Comparison of ENCODE assay signal across 1 cellular context in the genomic region with DNA sequence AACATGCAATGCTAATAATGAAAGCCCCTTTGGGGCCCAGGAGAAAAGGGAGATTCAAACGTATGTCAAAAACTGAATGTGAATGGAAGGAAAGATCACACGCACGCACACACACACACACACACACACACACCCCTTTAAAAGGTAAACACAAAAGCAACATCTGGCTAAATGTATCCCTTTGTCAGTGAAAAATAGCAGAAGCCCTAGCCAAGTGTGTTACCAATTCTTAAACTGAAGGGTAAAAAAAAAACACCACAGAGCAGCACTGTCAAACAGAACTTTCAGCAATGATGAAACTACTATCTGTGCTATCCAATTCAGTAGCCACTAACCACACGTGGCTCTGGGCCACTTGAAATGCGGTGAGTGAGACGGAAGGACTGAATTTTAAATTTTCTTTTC.
TF ChIP-seq lines count a peak whose summit lies in the region.

No MANE protein-coding gene starts in this region.

TF ChIP-seq in GM12878, 131 proteins besides CTCF, POLR2A, EP300 and RAD21 (continued from another document):
- TF ChIP-seq, protein P1, sequence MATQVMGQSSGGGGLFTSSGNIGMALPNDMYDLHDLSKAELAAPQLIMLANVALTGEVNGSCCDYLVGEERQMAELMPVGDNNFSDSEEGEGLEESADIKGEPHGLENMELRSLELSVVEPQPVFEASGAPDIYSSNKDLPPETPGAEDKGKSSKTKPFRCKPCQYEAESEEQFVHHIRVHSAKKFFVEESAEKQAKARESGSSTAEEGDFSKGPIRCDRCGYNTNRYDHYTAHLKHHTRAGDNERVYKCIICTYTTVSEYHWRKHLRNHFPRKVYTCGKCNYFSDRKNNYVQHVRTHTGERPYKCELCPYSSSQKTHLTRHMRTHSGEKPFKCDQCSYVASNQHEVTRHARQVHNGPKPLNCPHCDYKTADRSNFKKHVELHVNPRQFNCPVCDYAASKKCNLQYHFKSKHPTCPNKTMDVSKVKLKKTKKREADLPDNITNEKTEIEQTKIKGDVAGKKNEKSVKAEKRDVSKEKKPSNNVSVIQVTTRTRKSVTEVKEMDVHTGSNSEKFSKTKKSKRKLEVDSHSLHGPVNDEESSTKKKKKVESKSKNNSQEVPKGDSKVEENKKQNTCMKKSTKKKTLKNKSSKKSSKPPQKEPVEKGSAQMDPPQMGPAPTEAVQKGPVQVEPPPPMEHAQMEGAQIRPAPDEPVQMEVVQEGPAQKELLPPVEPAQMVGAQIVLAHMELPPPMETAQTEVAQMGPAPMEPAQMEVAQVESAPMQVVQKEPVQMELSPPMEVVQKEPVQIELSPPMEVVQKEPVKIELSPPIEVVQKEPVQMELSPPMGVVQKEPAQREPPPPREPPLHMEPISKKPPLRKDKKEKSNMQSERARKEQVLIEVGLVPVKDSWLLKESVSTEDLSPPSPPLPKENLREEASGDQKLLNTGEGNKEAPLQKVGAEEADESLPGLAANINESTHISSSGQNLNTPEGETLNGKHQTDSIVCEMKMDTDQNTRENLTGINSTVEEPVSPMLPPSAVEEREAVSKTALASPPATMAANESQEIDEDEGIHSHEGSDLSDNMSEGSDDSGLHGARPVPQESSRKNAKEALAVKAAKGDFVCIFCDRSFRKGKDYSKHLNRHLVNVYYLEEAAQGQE (IDR thresholded peaks at IDR 0.05; ENCODE audit: low read depth, low read length) = no peak
- TF ChIP-seq ATF7 (IDR thresholded peaks at IDR 0.05; ENCODE audit: low read depth) = peak; percentile 80
- TF ChIP-seq, protein P2, sequence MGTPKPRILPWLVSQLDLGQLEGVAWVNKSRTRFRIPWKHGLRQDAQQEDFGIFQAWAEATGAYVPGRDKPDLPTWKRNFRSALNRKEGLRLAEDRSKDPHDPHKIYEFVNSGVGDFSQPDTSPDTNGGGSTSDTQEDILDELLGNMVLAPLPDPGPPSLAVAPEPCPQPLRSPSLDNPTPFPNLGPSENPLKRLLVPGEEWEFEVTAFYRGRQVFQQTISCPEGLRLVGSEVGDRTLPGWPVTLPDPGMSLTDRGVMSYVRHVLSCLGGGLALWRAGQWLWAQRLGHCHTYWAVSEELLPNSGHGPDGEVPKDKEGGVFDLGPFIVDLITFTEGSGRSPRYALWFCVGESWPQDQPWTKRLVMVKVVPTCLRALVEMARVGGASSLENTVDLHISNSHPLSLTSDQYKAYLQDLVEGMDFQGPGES (IDR thresholded peaks at IDR 0.05) = no peak
- TF ChIP-seq GATAD2B (conservative IDR thresholded peaks at IDR 0.05; ENCODE audit: low read depth) = no peak
- TF ChIP-seq, protein P3, sequence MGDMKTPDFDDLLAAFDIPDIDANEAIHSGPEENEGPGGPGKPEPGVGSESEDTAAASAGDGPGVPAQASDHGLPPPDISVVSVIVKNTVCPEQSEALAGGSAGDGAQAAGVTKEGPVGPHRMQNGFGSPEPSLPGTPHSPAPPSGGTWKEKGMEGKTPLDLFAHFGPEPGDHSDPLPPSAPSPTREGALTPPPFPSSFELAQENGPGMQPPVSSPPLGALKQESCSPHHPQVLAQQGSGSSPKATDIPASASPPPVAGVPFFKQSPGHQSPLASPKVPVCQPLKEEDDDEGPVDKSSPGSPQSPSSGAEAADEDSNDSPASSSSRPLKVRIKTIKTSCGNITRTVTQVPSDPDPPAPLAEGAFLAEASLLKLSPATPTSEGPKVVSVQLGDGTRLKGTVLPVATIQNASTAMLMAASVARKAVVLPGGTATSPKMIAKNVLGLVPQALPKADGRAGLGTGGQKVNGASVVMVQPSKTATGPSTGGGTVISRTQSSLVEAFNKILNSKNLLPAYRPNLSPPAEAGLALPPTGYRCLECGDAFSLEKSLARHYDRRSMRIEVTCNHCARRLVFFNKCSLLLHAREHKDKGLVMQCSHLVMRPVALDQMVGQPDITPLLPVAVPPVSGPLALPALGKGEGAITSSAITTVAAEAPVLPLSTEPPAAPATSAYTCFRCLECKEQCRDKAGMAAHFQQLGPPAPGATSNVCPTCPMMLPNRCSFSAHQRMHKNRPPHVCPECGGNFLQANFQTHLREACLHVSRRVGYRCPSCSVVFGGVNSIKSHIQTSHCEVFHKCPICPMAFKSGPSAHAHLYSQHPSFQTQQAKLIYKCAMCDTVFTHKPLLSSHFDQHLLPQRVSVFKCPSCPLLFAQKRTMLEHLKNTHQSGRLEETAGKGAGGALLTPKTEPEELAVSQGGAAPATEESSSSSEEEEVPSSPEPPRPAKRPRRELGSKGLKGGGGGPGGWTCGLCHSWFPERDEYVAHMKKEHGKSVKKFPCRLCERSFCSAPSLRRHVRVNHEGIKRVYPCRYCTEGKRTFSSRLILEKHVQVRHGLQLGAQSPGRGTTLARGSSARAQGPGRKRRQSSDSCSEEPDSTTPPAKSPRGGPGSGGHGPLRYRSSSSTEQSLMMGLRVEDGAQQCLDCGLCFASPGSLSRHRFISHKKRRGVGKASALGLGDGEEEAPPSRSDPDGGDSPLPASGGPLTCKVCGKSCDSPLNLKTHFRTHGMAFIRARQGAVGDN (IDR thresholded peaks at IDR 0.05) = no peak; the same call in 1 of the 2 replicates
- no peak for TF ChIP-seq HDGF (IDR thresholded peaks at IDR 0.05)
- 0 out of 2 replicates have a peak, but pooled peaks have one; percentile 55 for TF ChIP-seq TCF7 (IDR thresholded peaks at IDR 0.05; ENCODE audit: borderline replicate concordance)
- no peak for TF ChIP-seq SIN3A (IDR thresholded peaks at IDR 0.05; ENCODE audit: low read depth, low read length)
- no peak for TF ChIP-seq GABPA (IDR thresholded peaks at IDR 0.05; ENCODE audit: low read depth)
- TF ChIP-seq NBN (IDR thresholded peaks at IDR 0.05) = peak; percentile 91
- TF ChIP-seq, protein P4, sequence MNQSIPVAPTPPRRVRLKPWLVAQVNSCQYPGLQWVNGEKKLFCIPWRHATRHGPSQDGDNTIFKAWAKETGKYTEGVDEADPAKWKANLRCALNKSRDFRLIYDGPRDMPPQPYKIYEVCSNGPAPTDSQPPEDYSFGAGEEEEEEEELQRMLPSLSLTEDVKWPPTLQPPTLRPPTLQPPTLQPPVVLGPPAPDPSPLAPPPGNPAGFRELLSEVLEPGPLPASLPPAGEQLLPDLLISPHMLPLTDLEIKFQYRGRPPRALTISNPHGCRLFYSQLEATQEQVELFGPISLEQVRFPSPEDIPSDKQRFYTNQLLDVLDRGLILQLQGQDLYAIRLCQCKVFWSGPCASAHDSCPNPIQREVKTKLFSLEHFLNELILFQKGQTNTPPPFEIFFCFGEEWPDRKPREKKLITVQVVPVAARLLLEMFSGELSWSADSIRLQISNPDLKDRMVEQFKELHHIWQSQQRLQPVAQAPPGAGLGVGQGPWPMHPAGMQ (IDR thresholded peaks at IDR 0.05; ENCODE audit: borderline replicate concordance) = no peak
- TF ChIP-seq MYB (IDR thresholded peaks at IDR 0.05; ENCODE audit: borderline replicate concordance, low read depth, low read length) = no peak
- TF ChIP-seq NR2F1 (conservative IDR thresholded peaks at IDR 0.05) = no peak; the same call in 1 of the 2 replicates
- TF ChIP-seq, protein P5, sequence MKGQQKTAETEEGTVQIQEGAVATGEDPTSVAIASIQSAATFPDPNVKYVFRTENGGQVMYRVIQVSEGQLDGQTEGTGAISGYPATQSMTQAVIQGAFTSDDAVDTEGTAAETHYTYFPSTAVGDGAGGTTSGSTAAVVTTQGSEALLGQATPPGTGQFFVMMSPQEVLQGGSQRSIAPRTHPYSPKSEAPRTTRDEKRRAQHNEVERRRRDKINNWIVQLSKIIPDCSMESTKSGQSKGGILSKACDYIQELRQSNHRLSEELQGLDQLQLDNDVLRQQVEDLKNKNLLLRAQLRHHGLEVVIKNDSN (IDR thresholded peaks at IDR 0.05; ENCODE audit: borderline replicate concordance, extremely low read length, insufficient read depth, low read depth, low read length) = no peak
- TF ChIP-seq BCL11A (IDR thresholded peaks at IDR 0.05; ENCODE audit: low read depth, low read length) = peak; percentile 71
- TF ChIP-seq EZH2 (IDR thresholded peaks at IDR 0.05; ENCODE audit: borderline replicate concordance, control insufficient read depth, low read depth, low read length) = no peak
